Comparison of ENCODE assay signal across 12 cellular contexts in the genomic region with DNA sequence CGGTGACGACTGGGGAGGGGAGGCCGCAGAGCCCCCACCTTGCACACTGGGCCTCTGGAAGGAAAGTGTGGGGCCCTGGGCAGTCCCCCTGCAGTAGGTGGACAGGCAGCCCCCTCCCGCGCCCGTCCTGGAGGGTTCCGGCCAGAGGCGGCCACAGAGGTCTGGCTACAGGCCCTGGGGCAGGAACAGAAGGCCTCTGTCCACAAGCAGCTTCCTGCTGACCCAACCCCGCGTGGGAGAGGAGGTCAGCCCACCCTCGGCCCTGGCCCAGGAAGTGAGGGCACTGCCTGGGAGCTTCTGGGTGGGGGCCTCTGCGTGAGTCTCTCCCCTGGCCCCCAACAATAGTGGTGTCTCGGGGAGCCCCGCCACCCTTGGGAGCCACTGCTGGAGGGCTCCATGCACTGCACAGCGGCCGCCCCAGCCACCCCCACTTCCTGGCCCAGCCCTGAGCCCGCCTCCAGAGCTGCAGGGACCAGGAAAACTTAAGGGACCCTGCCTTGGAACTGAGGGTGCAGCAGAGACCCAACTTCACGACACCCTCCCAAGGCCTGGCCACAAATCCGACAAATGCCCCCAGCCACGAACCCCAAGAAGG. TPM values are rescaled to one million over a fixed set of nuclear protein-coding genes. Genes with fewer than 3 reads are reported as not detected.
DNase-seq lines count a peak whose midpoint lies in the region; ATAC-seq, FAIRE-seq and TF ChIP-seq lines count a peak whose summit lies in the region.
"Had no signal": no experiment of that assay in that cellular context is flagged by ENCODE, and none has a peak within 500 bp of the region (broad histone marks: within the 10 kb centered on the region; RNA-seq: fewer than 3 reads in every experiment).

No MANE protein-coding gene starts in this region.

- in situ Hi-C loops in GM13976 (cut with MboI; ENCODE audit: low sequenced_read_pairs, unreplicated experiment): no loop called here

- peaks cover 9% of the 10 kb centered on the region; the same call in 1 of the 2 replicates for H3F3A ChIP-seq in MM.1S (ENCODE audit: insufficient read depth, low read length)

- TF ChIP-seq CTCF in MM.1S (IDR thresholded peaks at IDR 0.05; ENCODE audit: low read length): no peak
- no peak for TF ChIP-seq CTCF in kidney (IDR thresholded peaks at IDR 0.05; ENCODE audit: borderline replicate concordance, extremely low read depth, insufficient read depth)
- no peak for TF ChIP-seq CTCF in spleen (IDR thresholded peaks at IDR 0.05 in 8 of 11, conservative IDR thresholded peaks at IDR 0.05 in 3 of 11)
- no peak for TF ChIP-seq CTCF in GM13976 (IDR thresholded peaks at IDR 0.05; ENCODE audit: borderline replicate concordance, control extremely low read depth, extremely low read depth, insufficient read depth, missing control alignments)

- H3K4me1 ChIP-seq in MM.1S (ENCODE audit: low read length) (peaks cover 20% of the 10 kb centered on the region; the same call in 1 of the 2 replicates), kidney (ENCODE audit: control insufficient read depth in 1 of 2, insufficient read depth in 1 of 2, low read depth in 1 of 2, low read length in 2 of 2) (peaks cover 4 to 37% of the 10 kb centered on the region in 2 donors), spleen (peaks cover 9 to 97% (median 69%) of the 10 kb centered on the region in 6 donors)

- H3K4me2 ChIP-seq in MM.1S (ENCODE audit: low read depth, low read length): peak overlapping the region; percentile 92

- intact Hi-C loops in kidney (cut with DNase I) (no loop called here), spleen (cut with DNase I; ENCODE audit: low total_unique reads) (no loop called here)

- H3K79me2 ChIP-seq in MM.1S (ENCODE audit: low read length): peaks cover 8% of the 10 kb centered on the region

- no peak for TF ChIP-seq POLR2A in spleen (IDR thresholded peaks at IDR 0.05)

- peak overlapping the region; percentile 4 for H2AFZ ChIP-seq in MM.1S (ENCODE audit: low read length)

- H3K9me2 ChIP-seq in MM.1S (replicated peaks; ENCODE audit: insufficient read depth, low read length): no peaks in the 10 kb centered on the region

- FAIRE-seq in kidney (lab: Jason Lieb, UNC): no peak

- H3K36me3 ChIP-seq in MM.1S (replicated peaks; ENCODE audit: insufficient read depth, low read length): no peaks in the 10 kb centered on the region
- H3K36me3 ChIP-seq in kidney (ENCODE audit: control insufficient read depth in 1 of 2, insufficient read depth in 2 of 2, low read length in 2 of 2): no peaks in the 10 kb centered on the region
- peaks cover 0 to 19% (median 0%) of the 10 kb centered on the region in 6 donors for H3K36me3 ChIP-seq in spleen

- H3K9ac ChIP-seq in MM.1S (ENCODE audit: low read length): peak overlapping the region; percentile 45; the same call in 1 of the 2 replicates
- H3K9ac ChIP-seq in kidney (ENCODE audit: low read length in 2 of 2): peak overlapping the region in 1 of 2 donors; percentile 12

- DNase-seq in MM.1S (no peak), dermis blood vessel endothelial cell (peak; percentile 28), kidney (peak; percentile 90), spleen (no peak), GM19240 (ENCODE audit: insufficient read length, low spot score) (no peak), GM13976 (ENCODE audit: low spot score) (no peak)
- DNase-seq: activated CD4-positive, CD25-positive, alpha-beta regulatory T cell treated with anti-CD3 and anti-CD28 coated beads, Interleukin-2, amount 50 U/mL, for 72 hours; activated naive CD4-positive, alpha-beta T cell; effector CD8-positive, alpha-beta T cell; immature natural killer cell had no signal

- H3K9me3 ChIP-seq in MM.1S (replicated peaks; ENCODE audit: insufficient read depth, low read length) (no peaks in the 10 kb centered on the region), kidney (ENCODE audit: control insufficient read depth in 1 of 2, low read length in 2 of 2) (no peaks in the 10 kb centered on the region), spleen (no peaks in the 10 kb centered on the region)

- ATAC-seq in HG03139 (IDR thresholded peaks at IDR 0.05; ENCODE audit: unreplicated experiment) (no peak), GM21619 (IDR thresholded peaks at IDR 0.05; ENCODE audit: unreplicated experiment) (no peak)

- H3K27me3 ChIP-seq in MM.1S (replicated peaks; ENCODE audit: insufficient read depth, low read length): no peaks in the 10 kb centered on the region
- H3K27me3 ChIP-seq in spleen (replicated peaks in 1 of 7): no peaks in the 10 kb centered on the region

- H4K20me1 ChIP-seq in MM.1S (ENCODE audit: insufficient read depth, low read length): no peaks in the 10 kb centered on the region

- H3K27ac ChIP-seq in MM.1S (ENCODE audit: low read length) (peak overlapping the region; percentile 66; the same call in 1 of the 2 replicates), kidney (ENCODE audit: low read depth in 2 of 2, low read length in 2 of 2) (peak overlapping the region in 1 of 2 donors; percentile 28), spleen (peak overlapping the region; percentile 27 to 88 (median 82))

- 39 to 63% (median 49%) methylated on average over 8 to 20 of the region's 20 CpGs for WGBS in spleen, 5 donors

- H3K4me3 ChIP-seq in MM.1S (ENCODE audit: low read length): peak overlapping the region; percentile 43
- no peak overlapping the region for H3K4me3 ChIP-seq in kidney (ENCODE audit: low read length in 2 of 2)
- H3K4me3 ChIP-seq in spleen: peak overlapping the region in 4 of 8 donors; percentile 5 to 98 (median 47)

RNA-seq across cellular contexts. Expression of a gene that starts 4.7 kb away (rescaled TPM):
- 14.4 and 19.1 TPM in 2 replicates for total RNA-seq in dermis blood vessel endothelial cell
- total RNA-seq in kidney: 53.4 TPM
- polyA plus RNA-seq in kidney (ENCODE audit: insufficient read depth, low read depth, low replicate concordance): 16.6 TPM
- total RNA-seq in spleen: 100 to 1,000 TPM in 3 of 7 donors, 10 to 100 TPM in 4; 36.3 to 182 (median 75.8) TPM
- 100 to 1,000 TPM in 2 of 3 donors, 10 to 100 TPM in 1; 74.1 to 361 (median 307) TPM for polyA plus RNA-seq in spleen

RNA-seq across cellular contexts. Expression of a gene that starts 49.6 kb away (rescaled TPM):
- total RNA-seq in dermis blood vessel endothelial cell (44.6 and 80.1 TPM in 2 replicates), kidney (91.3 TPM), spleen (10 to 100 TPM; 47.3 to 95.7 (median 79.0) TPM)
- polyA plus RNA-seq in kidney (ENCODE audit: insufficient read depth, low read depth, low replicate concordance) (62.8 TPM), spleen (100 to 1,000 TPM in 1 of 3 donors, 10 to 100 TPM in 2; 51.4 to 126 (median 80.3) TPM)

Comparison
In these comparisons a context has a peak if more than half of its experiments do, and no peak if none do; other contexts are left out.
1. DNase-seq: peak in dermis blood vessel endothelial cell (single experiment) and kidney (single experiment); none in MM.1S (single experiment), spleen (single experiment), GM19240 (single experiment) and GM13976 (single experiment).